In genomic region chr17:14048169-14048568, GRCh38 we compare ENCODE assay signal across 13 cellular contexts. TPM values are rescaled to one million over a fixed set of nuclear protein-coding genes. Genes with fewer than 3 reads are reported as not detected.
DNase-seq lines count a peak whose midpoint lies in the region; ATAC-seq, FAIRE-seq and TF ChIP-seq lines count a peak whose summit lies in the region.
"Had no signal": no experiment of that assay in that cellular context is flagged by ENCODE, and none has a peak within 500 bp of the region (broad histone marks: within the 10 kb centered on the region; RNA-seq: fewer than 3 reads in every experiment).

No MANE protein-coding gene starts in this region.

- TF ChIP-seq POLR2A in H54 (IDR thresholded peaks at IDR 0.05; ENCODE audit: low read depth, low read length) (no peak), adrenal gland (IDR thresholded peaks at IDR 0.05) (no peak)

- intact Hi-C loops in adrenal gland (cut with DNase I), result no loop called here

- no peak overlapping the region for H3K4me3 ChIP-seq in adrenal gland
- H3K4me3 ChIP-seq: esophagus squamous epithelium had no signal

- peak; percentile 41 for ATAC-seq in left lobe of liver

- FAIRE-seq in H54 (lab: Jason Lieb, UNC), result no peak
- no peak for FAIRE-seq in RCC 7860 (lab: Jason Lieb, UNC)
- FAIRE-seq: GM18507 had no signal

- DNase-seq in D341Med (ENCODE audit: low spot score) (peak; percentile 21), H54 (ENCODE audit: insufficient read length, low spot score) (peak; percentile 14), adrenal gland (peak in 1 of 7 donors; percentile 8), left lobe of liver (ENCODE audit: low spot score) (no peak), H4 (ENCODE audit: low spot score) (no peak), RCC 7860 (ENCODE audit: low spot score) (no peak), NCI-H2171 (lab: John Stamatoyannopoulos, UW) (no peak), Ammon's horn (ENCODE audit: low spot score) (no peak)
- DNase-seq: activated B cell treated with CpG ODN at 0.5 μM for 24 hours; esophagus squamous epithelium; NCI-H526 treated with DMSO at 0.1 percent for 48 hours; stimulated activated CD4-positive, alpha-beta T cell treated with anti-CD3 and anti-CD28 coated beads, Interleukin-2, amount 100 ng/mL, for 48 hours had no signal

- peak in 4 of 6 experiments; percentile 8 to 35 (median 26) for TF ChIP-seq CTCF in adrenal gland (IDR thresholded peaks at IDR 0.05)

- H3K9me3 ChIP-seq in adrenal gland (replicated peaks in 1 of 3), result no peaks in the 10 kb centered on the region
- H3K9me3 ChIP-seq: esophagus squamous epithelium had no signal

- no peak overlapping the region for H3K27ac ChIP-seq in adrenal gland
- H3K27ac ChIP-seq: esophagus squamous epithelium had no signal

- peaks cover 0 to 6% of the 10 kb centered on the region in 2 donors for H3K36me3 ChIP-seq in adrenal gland (replicated peaks in 1 of 2)

- H3K4me1 ChIP-seq in adrenal gland (replicated peaks in 1 of 2), result peaks cover 0 to 8% of the 10 kb centered on the region in 2 donors

- H3K27me3 ChIP-seq in adrenal gland, result no peaks in the 10 kb centered on the region
- H3K27me3 ChIP-seq: esophagus squamous epithelium had no signal

RNA-seq across cellular contexts. Expression of gene COX10, which starts 21.1 kb away (rescaled TPM):
- total RNA-seq in adrenal gland (10 to 100 TPM; 11.0 to 33.9 (median 14.7) TPM), left lobe of liver (7.8 TPM)
- polyA plus RNA-seq in adrenal gland, result 10 to 100 TPM in 2 of 3 donors, 1 to 10 TPM in 1; 6.8 to 25.6 (median 10.3) TPM
- 25.0 and 28.3 TPM in 2 replicates for total RNA-seq in H4 (2014; rRNA removed; shearing (Covaris generic))

Comparison
In these comparisons a context has a peak if more than half of its experiments do, and no peak if none do; other contexts are left out.
1. DNase-seq: peak in D341Med (single experiment) and H54 (single experiment); none in left lobe of liver (single experiment), H4 (single experiment), RCC 7860 (single experiment), NCI-H2171 (single experiment) and Ammon's horn (single experiment).